8 cellular contexts compared by ENCODE assay signal in genomic region chr14:50344116-50344775, GRCh38. TPM values are rescaled to one million over a fixed set of nuclear protein-coding genes. Genes with fewer than 3 reads are reported as not detected.
A peak's percentile ranks its signal among the peaks of the same experiment; 100 is the strongest.
DNase-seq lines count a peak whose midpoint lies in the region; ATAC-seq and TF ChIP-seq lines count a peak whose summit lies in the region.

No MANE protein-coding gene starts in this region.

- 88 to 94% (median 92%) methylated on average over 4 to 7 of the region's 7 CpGs for WGBS in adrenal gland, 4 donors

- no peak overlapping the region for H3K27ac ChIP-seq in adrenal gland

- peak overlapping the region; percentile 38 for H3K9ac ChIP-seq in skeletal muscle satellite cell (ENCODE audit: low read depth, low read length)

- no peak for TF ChIP-seq CTCF in adrenal gland (IDR thresholded peaks at IDR 0.05)

- H3K9me3 ChIP-seq in skeletal muscle satellite cell (replicated peaks; ENCODE audit: low read length) (no peaks in the 10 kb centered on the region), adrenal gland (replicated peaks in 1 of 3) (no peaks in the 10 kb centered on the region)

- ATAC-seq in GM18868 (IDR thresholded peaks at IDR 0.05; ENCODE audit: unreplicated experiment) (peak; percentile 93), HG03025 (IDR thresholded peaks at IDR 0.05; ENCODE audit: low FRiP score, unreplicated experiment) (peak; percentile 57)

- peak; percentile 71 for DNase-seq in activated T-cell treated with anti-CD3 and anti-CD28 coated beads, Interleukin-2, amount 50 U/mL, for 24 hours
- no peak for DNase-seq in HuH-7.5 (ENCODE audit: low spot score)
- no peak for DNase-seq in hippocampal formation (lab: John Stamatoyannopoulos, UW)
- no peak for DNase-seq in cardiac septum (ENCODE audit: low spot score)
- no peak for DNase-seq in adrenal gland

- no peak overlapping the region for H3K4me3 ChIP-seq in skeletal muscle satellite cell (ENCODE audit: low read length)
- no peak overlapping the region for H3K4me3 ChIP-seq in adrenal gland

- H3K27me3 ChIP-seq in skeletal muscle satellite cell (ENCODE audit: control insufficient read depth, insufficient read depth, low read length), result no peaks in the 10 kb centered on the region
- no peaks in the 10 kb centered on the region for H3K27me3 ChIP-seq in adrenal gland

- intact Hi-C loops in cardiac septum (cut with DNase I), result loop anchor here (5.0 kb wide), 1 partner anchor 53 kb away; the partner anchor contains the start of gene CDKL1
- intact Hi-C loops in adrenal gland (cut with DNase I), result no loop called here

- H3K9me3 Mint-ChIP-seq in activated T-cell treated with anti-CD3 and anti-CD28 coated beads, Interleukin-2, amount 50 U/mL, for 24 hours, result no peaks in the 10 kb centered on the region

- no peaks in the 10 kb centered on the region for H3K27me3 Mint-ChIP-seq in activated T-cell treated with anti-CD3 and anti-CD28 coated beads, Interleukin-2, amount 50 U/mL, for 24 hours

- peak overlapping the region; percentile 40 for H3K4me2 ChIP-seq in skeletal muscle satellite cell (ENCODE audit: low read length)

- peak overlapping the region; percentile 89 for H3K27ac Mint-ChIP-seq in activated T-cell treated with anti-CD3 and anti-CD28 coated beads, Interleukin-2, amount 50 U/mL, for 24 hours

- H3K4me1 ChIP-seq in skeletal muscle satellite cell (ENCODE audit: control insufficient read depth, insufficient read depth, low read length) (peaks cover 48% of the 10 kb centered on the region), adrenal gland (replicated peaks in 1 of 2) (peaks cover 7 to 28% of the 10 kb centered on the region in 2 donors)

- H3K36me3 Mint-ChIP-seq in activated T-cell treated with anti-CD3 and anti-CD28 coated beads, Interleukin-2, amount 50 U/mL, for 24 hours (ENCODE audit: low read depth), result peaks cover 13% of the 10 kb centered on the region

- H3K36me3 ChIP-seq in skeletal muscle satellite cell (ENCODE audit: insufficient read depth, low read length) (no peaks in the 10 kb centered on the region), adrenal gland (replicated peaks in 1 of 2) (no peaks in the 10 kb centered on the region)

- TF ChIP-seq POLR2A in adrenal gland (IDR thresholded peaks at IDR 0.05), result no peak

- H3K4me1 Mint-ChIP-seq in activated T-cell treated with anti-CD3 and anti-CD28 coated beads, Interleukin-2, amount 50 U/mL, for 24 hours (ENCODE audit: low read depth), result peaks cover 29% of the 10 kb centered on the region

- H3K4me3 Mint-ChIP-seq in activated T-cell treated with anti-CD3 and anti-CD28 coated beads, Interleukin-2, amount 50 U/mL, for 24 hours, result no peak overlapping the region

RNA-seq across cellular contexts. Expression of gene DMAC2L, which starts 32.1 kb away (rescaled TPM):
- total RNA-seq in skeletal muscle satellite cell (2012; rRNA removed), result 4.3 and 4.8 TPM in 2 replicates
- total RNA-seq in cardiac septum, result 29.3 TPM
- total RNA-seq in adrenal gland, result 10 to 100 TPM in 6 of 8 donors, 1 to 10 TPM in 2; 4.8 to 19.9 (median 13.7) TPM
- polyA plus RNA-seq in adrenal gland, result 10 to 100 TPM in 2 of 3 donors, 1 to 10 TPM in 1; 9.4 to 15.0 (median 12.3) TPM

RNA-seq across cellular contexts. Expression of gene L2HGDH, which starts 32.2 kb away (rescaled TPM):
- 3.3 and 3.5 TPM in 2 replicates for total RNA-seq in skeletal muscle satellite cell (2012; rRNA removed)
- total RNA-seq in cardiac septum (8.2 TPM), adrenal gland (1 to 10 TPM; 1.3 to 8.9 (median 4.8) TPM)
- polyA plus RNA-seq in adrenal gland, result 1 to 10 TPM; 1.2 to 5.7 (median 1.3) TPM

RNA-seq across cellular contexts. Expression of gene CDKL1, which starts 52.4 kb away (rescaled TPM):
- total RNA-seq in skeletal muscle satellite cell (2012; rRNA removed), result 9.9 and 15.3 TPM in 2 replicates
- total RNA-seq in cardiac septum (3.8 TPM), adrenal gland (10 to 100 TPM in 3 of 8 donors, 1 to 10 TPM in 5; 1.8 to 14.8 (median 7.6) TPM)
- 1 to 10 TPM; 1.5 to 8.3 (median 3.1) TPM for polyA plus RNA-seq in adrenal gland
